In the genomic region with DNA sequence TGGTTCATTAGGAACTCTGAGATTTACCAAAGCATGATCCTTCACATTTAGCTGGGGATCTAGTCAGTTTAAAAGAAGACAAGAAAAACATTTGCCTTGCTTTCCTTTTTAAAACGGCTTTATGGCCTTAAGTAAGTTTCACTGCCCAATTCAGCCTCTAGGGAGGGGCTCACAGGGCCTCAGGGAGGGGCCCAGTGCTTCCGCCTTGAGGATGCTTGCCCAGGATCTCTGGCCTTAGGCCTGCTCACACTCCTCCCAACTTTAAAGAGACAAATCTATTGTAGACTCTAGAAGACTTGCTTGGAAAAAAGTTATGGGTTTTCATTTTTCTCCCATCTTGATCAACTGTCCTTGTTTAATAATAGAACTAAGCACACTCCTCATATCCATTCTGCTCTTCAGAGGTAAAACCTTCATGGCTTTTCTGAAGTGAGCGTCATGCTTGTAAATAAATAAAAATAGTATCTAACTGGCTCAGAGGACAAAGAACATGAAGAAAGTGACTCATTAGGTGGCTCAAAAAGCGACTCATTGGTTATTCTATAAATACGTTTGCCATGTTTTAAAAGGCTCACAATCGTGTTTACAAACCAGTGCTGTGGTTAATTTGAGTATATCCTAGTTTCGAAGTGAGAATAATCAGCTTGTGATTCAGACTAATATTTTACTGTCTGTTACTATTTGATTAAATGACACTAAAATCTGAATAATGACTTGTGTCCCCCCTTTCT, we compare ENCODE assay signal across 9 cellular contexts. TPM values are rescaled to one million over a fixed set of nuclear protein-coding genes. Genes with fewer than 3 reads are reported as not detected.
DNase-seq lines count a peak whose midpoint lies in the region; ATAC-seq and TF ChIP-seq lines count a peak whose summit lies in the region.
"Had no signal": no experiment of that assay in that cellular context is flagged by ENCODE, and none has a peak within 500 bp of the region (broad histone marks: within the 10 kb centered on the region; RNA-seq: fewer than 3 reads in every experiment).

No MANE protein-coding gene starts in this region.

- H3K4me3 Mint-ChIP-seq in activated CD4-positive, alpha-beta memory T cell treated with anti-CD3 and anti-CD28 coated beads for 36 hours, result no peak overlapping the region
- no peak overlapping the region for H3K4me3 Mint-ChIP-seq in activated CD4-positive, alpha-beta memory T cell treated with anti-CD3 and anti-CD28 coated beads, Interleukin-2, amount 10 ng/mL, durations not matched to agents 7 days and 5 days

- H3K9ac ChIP-seq in fibroblast of lung (ENCODE audit: insufficient read depth, low read length) (no peak overlapping the region), mammary epithelial cell (ENCODE audit: insufficient read depth, low read length) (no peak overlapping the region)

- H3K79me2 ChIP-seq in fibroblast of lung (ENCODE audit: control insufficient read depth, insufficient read depth, low read length) (no peaks in the 10 kb centered on the region), mammary epithelial cell (ENCODE audit: insufficient read depth, low read length) (no peaks in the 10 kb centered on the region)

- dilution Hi-C loops in mammary epithelial cell (cut with HindIII; ENCODE audit: low sequenced_read_pairs), result loop anchor here (25.0 kb wide), 1 partner anchor 233 kb away; no protein-coding TSS in a partner anchor

- H3K4me2 ChIP-seq in fibroblast of lung (ENCODE audit: extremely low read depth, insufficient read depth, low read length), result no peak overlapping the region
- H3K4me2 ChIP-seq in mammary epithelial cell (ENCODE audit: insufficient read depth, low read depth, low read length), result no peak overlapping the region

- H2AFZ ChIP-seq in fibroblast of lung (ENCODE audit: low read length) (no peak overlapping the region), mammary epithelial cell (ENCODE audit: low read depth, low read length) (no peak overlapping the region)

- H3K36me3 ChIP-seq in fibroblast of lung (ENCODE audit: control insufficient read depth, insufficient read depth, low read length) (peaks cover 5% of the 10 kb centered on the region), mammary epithelial cell (ENCODE audit: insufficient read depth, low read length) (no peaks in the 10 kb centered on the region)

- ATAC-seq in HG03135 (IDR thresholded peaks at IDR 0.05; ENCODE audit: unreplicated experiment) (peak; percentile 51), SK-N-SH treated with all-trans-retinoic acid at 6 μM for 48 hours (no peak)

- in situ Hi-C loops in mammary epithelial cell (cut with MboI; ENCODE audit: low sequenced_read_pairs in 2 of 2), result loop anchor here in 1 of 2 donors (25.0 kb wide), 1 partner anchor 233 kb away; no protein-coding TSS in a partner anchor

- H3K36me3 Mint-ChIP-seq in activated CD4-positive, alpha-beta memory T cell treated with anti-CD3 and anti-CD28 coated beads for 36 hours, result peaks cover 15% of the 10 kb centered on the region
- H3K36me3 Mint-ChIP-seq in activated CD4-positive, alpha-beta memory T cell treated with anti-CD3 and anti-CD28 coated beads, Interleukin-2, amount 10 ng/mL, durations not matched to agents 7 days and 5 days (ENCODE audit: low read depth), result peaks cover 42% of the 10 kb centered on the region

- no peaks in the 10 kb centered on the region for H3K27me3 Mint-ChIP-seq in activated CD4-positive, alpha-beta memory T cell treated with anti-CD3 and anti-CD28 coated beads for 36 hours
- no peaks in the 10 kb centered on the region for H3K27me3 Mint-ChIP-seq in activated CD4-positive, alpha-beta memory T cell treated with anti-CD3 and anti-CD28 coated beads, Interleukin-2, amount 10 ng/mL, durations not matched to agents 7 days and 5 days

- H3K27ac ChIP-seq in fibroblast of lung (ENCODE audit: insufficient read depth, low read length), result peak overlapping the region; percentile 31
- no peak overlapping the region for H3K27ac ChIP-seq in mammary epithelial cell (ENCODE audit: insufficient read depth, low read depth, low read length)
- H3K27ac ChIP-seq: pancreas had no signal

- no peaks in the 10 kb centered on the region for H4K20me1 ChIP-seq in fibroblast of lung (ENCODE audit: control insufficient read depth, extremely low read depth, insufficient read depth, low read length)
- no peaks in the 10 kb centered on the region for H4K20me1 ChIP-seq in mammary epithelial cell (ENCODE audit: insufficient read depth, low read length)

- no peaks in the 10 kb centered on the region for H3K9me3 ChIP-seq in fibroblast of lung (ENCODE audit: control insufficient read depth, insufficient read depth, low read depth, low read length)
- no peaks in the 10 kb centered on the region for H3K9me3 ChIP-seq in mammary epithelial cell (replicated peaks; ENCODE audit: insufficient read depth, low read length)
- H3K9me3 ChIP-seq: pancreas had no signal

- no peak for DNase-seq in activated CD4-positive, alpha-beta memory T cell treated with anti-CD3 and anti-CD28 coated beads for 36 hours
- DNase-seq in activated CD4-positive, alpha-beta memory T cell treated with anti-CD3 and anti-CD28 coated beads, Interleukin-2, amount 10 ng/mL, durations not matched to agents 7 days and 5 days, result no peak
- DNase-seq in fibroblast of lung (ENCODE audit: low read depth in 2 of 2), result peak in 1 of 2 donors; percentile 58
- DNase-seq in stromal cell of bone marrow (ENCODE audit: low read depth), result peak; percentile 63
- no peak for DNase-seq in mammary epithelial cell
- DNase-seq in SK-N-DZ (ENCODE audit: low spot score), result no peak
- DNase-seq: pancreas had no signal

- 90% methylated on average over 7 of the region's 7 CpGs for WGBS in mammary epithelial cell (ENCODE audit: low coverage, missing lambda C conversion rate)

- no peak for TF ChIP-seq CTCF in fibroblast of lung (conservative IDR thresholded peaks at IDR 0.05 in 1 of 2, IDR thresholded peaks at IDR 0.05 in 1 of 2; ENCODE audit: low read depth in 1 of 2, low read length in 2 of 2)
- no peak for TF ChIP-seq CTCF in mammary epithelial cell (conservative IDR thresholded peaks at IDR 0.05 in 1 of 2, IDR thresholded peaks at IDR 0.05 in 1 of 2; ENCODE audit: extremely low read depth in 1 of 2, insufficient read depth in 1 of 2, low read depth in 1 of 2, low read length in 2 of 2)

- peaks cover 10% of the 10 kb centered on the region for H3K4me1 Mint-ChIP-seq in activated CD4-positive, alpha-beta memory T cell treated with anti-CD3 and anti-CD28 coated beads for 36 hours (ENCODE audit: low read depth)
- peaks cover 13% of the 10 kb centered on the region for H3K4me1 Mint-ChIP-seq in activated CD4-positive, alpha-beta memory T cell treated with anti-CD3 and anti-CD28 coated beads, Interleukin-2, amount 10 ng/mL, durations not matched to agents 7 days and 5 days

- intact Hi-C loops in activated CD4-positive, alpha-beta memory T cell treated with anti-CD3 and anti-CD28 coated beads for 36 hours (cut with micrococcal nuclease), result loop anchor here (10.0 kb wide), 1 partner anchor 235 kb away; no protein-coding TSS in a partner anchor
- intact Hi-C loops in mammary epithelial cell (cut with micrococcal nuclease), result no loop called here

- H3K4me3 ChIP-seq in fibroblast of lung (replicated peaks in 1 of 4; ENCODE audit: control extremely low read depth in 1 of 4, insufficient read depth in 1 of 4, low read depth in 3 of 4, low read length in 4 of 4) (no peak overlapping the region), mammary epithelial cell (replicated peaks in 1 of 3; ENCODE audit: insufficient read depth in 1 of 3, low read depth in 2 of 3, low read length in 3 of 3) (no peak overlapping the region)
- H3K4me3 ChIP-seq: pancreas had no signal

- H3K9me3 Mint-ChIP-seq in activated CD4-positive, alpha-beta memory T cell treated with anti-CD3 and anti-CD28 coated beads for 36 hours, result no peaks in the 10 kb centered on the region
- no peaks in the 10 kb centered on the region for H3K9me3 Mint-ChIP-seq in activated CD4-positive, alpha-beta memory T cell treated with anti-CD3 and anti-CD28 coated beads, Interleukin-2, amount 10 ng/mL, durations not matched to agents 7 days and 5 days

- H3K27me3 ChIP-seq in fibroblast of lung (ENCODE audit: control insufficient read depth, insufficient read depth, low read length) (no peaks in the 10 kb centered on the region), mammary epithelial cell (ENCODE audit: insufficient read depth, low read length) (no peaks in the 10 kb centered on the region)
- H3K27me3 ChIP-seq: pancreas had no signal

- CTCF ChIA-PET in activated CD4-positive, alpha-beta memory T cell treated with anti-CD3 and anti-CD28 coated beads for 36 hours (lab: Charles Lee), result interaction anchor here (0.9 to 2.2 kb wide), 3 partner anchors 9 to 114 kb away, joined by 3 to 7 read pairs (median 4); partner anchors contain the start of genes HTD2 and RPP14
- CTCF ChIA-PET in activated CD4-positive, alpha-beta memory T cell treated with anti-CD3 and anti-CD28 coated beads, Interleukin-2, amount 10 ng/mL, durations not matched to agents 7 days and 5 days (lab: Charles Lee), result interaction anchor here (0.8 to 1.4 kb wide), 4 partner anchors 66 to 210 kb away, joined by 3 read pairs; partner anchors contain the start of genes HTD2 and RPP14
- CTCF ChIA-PET in mammary epithelial cell (lab: Charles Lee; ENCODE audit: low non-redundant PET), result no interaction called here

- peak overlapping the region; percentile 29 for H3K27ac Mint-ChIP-seq in activated CD4-positive, alpha-beta memory T cell treated with anti-CD3 and anti-CD28 coated beads for 36 hours
- H3K27ac Mint-ChIP-seq in activated CD4-positive, alpha-beta memory T cell treated with anti-CD3 and anti-CD28 coated beads, Interleukin-2, amount 10 ng/mL, durations not matched to agents 7 days and 5 days, result no peak overlapping the region

- POLR2A ChIA-PET in activated CD4-positive, alpha-beta memory T cell treated with anti-CD3 and anti-CD28 coated beads for 36 hours (lab: Charles Lee), result no interaction called here
- POLR2A ChIA-PET in activated CD4-positive, alpha-beta memory T cell treated with anti-CD3 and anti-CD28 coated beads, Interleukin-2, amount 10 ng/mL, durations not matched to agents 7 days and 5 days (lab: Charles Lee), result interaction anchor here (1.2 kb wide), 1 partner anchor 85 kb away, joined by 4 read pairs; no protein-coding TSS in a partner anchor

- no peaks in the 10 kb centered on the region for H3K4me1 ChIP-seq in fibroblast of lung (ENCODE audit: control insufficient read depth, extremely low read depth, insufficient read depth, low read length)
- no peaks in the 10 kb centered on the region for H3K4me1 ChIP-seq in mammary epithelial cell (ENCODE audit: insufficient read depth, low read length)
- H3K4me1 ChIP-seq: pancreas had no signal

- BruUV-seq in mammary epithelial cell (replicated peaks; lab: Mats Ljungman, UMichigan), result no TSS peak

RNA-seq across cellular contexts. Expression of gene PDHB, which starts 13.7 kb away (rescaled TPM):
- total RNA-seq in activated CD4-positive, alpha-beta memory T cell treated with anti-CD3 and anti-CD28 coated beads for 36 hours, result 10 to 100 TPM; 55.6 to 56.3 TPM
- 10 to 100 TPM; 55.5 to 58.9 TPM for total RNA-seq in activated CD4-positive, alpha-beta memory T cell treated with anti-CD3 and anti-CD28 coated beads, Interleukin-2, amount 10 ng/mL, durations not matched to agents 7 days and 5 days
- total RNA-seq in fibroblast of lung (69.3 and 69.9 TPM in 2 replicates), mammary epithelial cell (10 to 100 TPM; 43.2 to 44.9 TPM)
- polyA plus RNA-seq in fibroblast of lung (135 and 201 TPM in 2 replicates), mammary epithelial cell (53.1 TPM)
- polyA plus RNA-seq in fibroblast of lung (2012), result 106 and 131 TPM in 2 replicates
- polyA minus RNA-seq in fibroblast of lung (ENCODE audit: low replicate concordance) (44.5 and 80.8 TPM in 2 replicates), mammary epithelial cell (15.9 TPM)
- polyA plus RNA-seq in SK-N-DZ (2014; cell fraction: cytosol; rRNA removed), result 126 and 131 TPM in 2 replicates
- 58.6 and 84.8 TPM in 2 replicates for polyA plus RNA-seq in SK-N-DZ (2014; cell fraction: nucleus; rRNA removed)
